ENCODE assay signal across 23 cellular contexts in genomic region chr21:31728191-31728590, GRCh38. TPM values are rescaled to one million over a fixed set of nuclear protein-coding genes. Genes with fewer than 3 reads are reported as not detected.
DNase-seq lines count a peak whose midpoint lies in the region; ATAC-seq, FAIRE-seq and TF ChIP-seq lines count a peak whose summit lies in the region.
"Had no signal": no experiment of that assay in that cellular context is flagged by ENCODE, and none has a peak within 500 bp of the region (broad histone marks: within the 10 kb centered on the region; RNA-seq: fewer than 3 reads in every experiment).

No MANE protein-coding gene starts in this region.

- H3K9me3 ChIP-seq in SK-N-SH, result no peaks in the 10 kb centered on the region
- no peaks in the 10 kb centered on the region for H3K9me3 ChIP-seq in SU-DHL-6 (ENCODE audit: insufficient read depth, low read length)
- H3K9me3 ChIP-seq in neural cell (ENCODE audit: low read length), result no peaks in the 10 kb centered on the region
- no peaks in the 10 kb centered on the region for H3K9me3 ChIP-seq in HepG2 (ENCODE audit: low read length)
- no peaks in the 10 kb centered on the region for H3K9me3 ChIP-seq in aorta (ENCODE audit: control insufficient read depth, low read length)
- H3K9me3 ChIP-seq: BE2C had no signal

- POLR2A ChIA-PET in SK-N-SH (lab: Yijun Ruan, JAX) (no interaction called here), HepG2 (lab: Yijun Ruan, JAX) (interaction anchor here (1.2 kb wide), 1 partner anchor 27 kb away, joined by 3 read pairs; no protein-coding TSS in a partner anchor)

- in situ Hi-C loops in HepG2 (cut with HindIII; ENCODE audit: extremely low pct_ligation_motif_present, low pct_unique_long_range_greater_than_20kb), result no loop called here

- intact Hi-C loops in HepG2 (cut with micrococcal nuclease; ENCODE audit: unreplicated experiment), result no loop called here
- intact Hi-C loops in aorta (cut with DNase I), result no loop called here

- H3K4me2 ChIP-seq in SK-N-SH, result peak overlapping the region; percentile 94; the same call in 1 of the 2 replicates
- H3K4me2 ChIP-seq in SU-DHL-6 (ENCODE audit: low read depth, low read length, poor library complexity, severe bottlenecking), result peak overlapping the region; percentile 69
- H3K4me2 ChIP-seq in neural cell (ENCODE audit: low read length), result no peak overlapping the region
- H3K4me2 ChIP-seq in HepG2 (ENCODE audit: low read depth, low read length), result no peak overlapping the region; the same call in 1 of the 2 replicates

- no peak overlapping the region for H2AFZ ChIP-seq in SK-N-SH (ENCODE audit: low read depth)
- H2AFZ ChIP-seq in SU-DHL-6 (ENCODE audit: low read depth, low read length, severe bottlenecking), result no peak overlapping the region
- H2AFZ ChIP-seq in neural cell (ENCODE audit: low read depth, low read length), result no peak overlapping the region
- no peak overlapping the region for H2AFZ ChIP-seq in HepG2 (ENCODE audit: low read length)
- H2AFZ ChIP-seq: PC-9 had no signal

- H3K4me1 ChIP-seq in SK-N-SH (ENCODE audit: control insufficient read depth in 1 of 2, insufficient read depth in 2 of 2, low read depth in 1 of 2, low read length in 1 of 2) (peaks cover 13 to 19% of the 10 kb centered on the region in 2 experiments; a peak in 3 of 4 replicates), HepG2 (ENCODE audit: insufficient read depth, low read length) (peaks cover 60% of the 10 kb centered on the region), aorta (ENCODE audit: control insufficient read depth in 1 of 2, insufficient read depth in 2 of 2, low read length in 2 of 2) (peaks cover 0 to 6% of the 10 kb centered on the region in 2 donors)

- peaks cover 77% of the 10 kb centered on the region for H4K20me1 ChIP-seq in SK-N-SH (ENCODE audit: insufficient read depth)
- peaks cover 63% of the 10 kb centered on the region for H4K20me1 ChIP-seq in SU-DHL-6 (ENCODE audit: low read depth, low read length)
- H4K20me1 ChIP-seq in neural cell (ENCODE audit: insufficient read depth), result no peaks in the 10 kb centered on the region
- H4K20me1 ChIP-seq in HepG2 (ENCODE audit: insufficient read depth, low read length), result peaks cover 74% of the 10 kb centered on the region

- WGBS in SK-N-SH (ENCODE audit: low lambda C conversion rate), result 100% methylated on average over 2 of the region's 2 CpGs
- 93% methylated on average over 2 of the region's 2 CpGs for WGBS in HepG2 (ENCODE audit: low lambda C conversion rate)
- WGBS in aorta, 2 donors, result 85 to 86% methylated on average over 2 of the region's 2 CpGs

- no peak for DNase-seq in SK-N-SH
- DNase-seq in HepG2 (ENCODE audit: low spot score), result no peak
- DNase-seq in NCI-H1436 treated with DMSO at 0.1 percent for 48 hours (lab: John Stamatoyannopoulos, UW), result no peak
- DNase-seq in HUDEP-2 (lab: John Stamatoyannopoulos, UW; ENCODE audit: unreplicated experiment in 76 of 76), result no peak
- DNase-seq in aorta, result no peak
- DNase-seq: BE2C; Calu3; CD8-positive, alpha-beta T cell; NCI-H1105 treated with DMSO at 0.1 percent for 48 hours; NCI-H1694 treated with DMSO at 0.1 percent for 48 hours; NCI-H2107; NCI-H2227 treated with DMSO at 0.1 percent for 48 hours; NCI-H510A treated with DMSO at 0.1 percent for 48 hours; NCI-H774; PC-9; SIG-M5 had no signal

- H3K36me3 ChIP-seq in SK-N-SH (replicated peaks in 1 of 2; ENCODE audit: control insufficient read depth in 1 of 2, insufficient read depth in 2 of 2, low read length in 1 of 2) (peaks cover 0 to 3% of the 10 kb centered on the region in 2 experiments), SU-DHL-6 (ENCODE audit: low read length) (peaks cover 4% of the 10 kb centered on the region), neural cell (ENCODE audit: insufficient read depth, low read length) (no peaks in the 10 kb centered on the region), HepG2 (replicated peaks in 1 of 2; ENCODE audit: control insufficient read depth in 1 of 2, insufficient read depth in 2 of 2, low read length in 2 of 2) (peaks cover 0 to 10% of the 10 kb centered on the region in 2 experiments; a peak in 1 of 5 replicates), aorta (ENCODE audit: control insufficient read depth in 1 of 2, insufficient read depth in 2 of 2, low read length in 1 of 2) (no peaks in the 10 kb centered on the region)

- H3K27ac ChIP-seq in SK-N-SH (ENCODE audit: low read depth in 2 of 2, low read length in 1 of 2), result no peak overlapping the region
- H3K27ac ChIP-seq in SU-DHL-6 (ENCODE audit: low read depth, low read length), result no peak overlapping the region
- H3K27ac ChIP-seq in neural cell (ENCODE audit: low read length), result no peak overlapping the region
- no peak overlapping the region for H3K27ac ChIP-seq in HepG2 (ENCODE audit: extremely low read length, insufficient read depth, low read length)
- no peak overlapping the region for H3K27ac ChIP-seq in aorta (ENCODE audit: low read depth in 1 of 2, low read length in 2 of 2)
- H3K27ac ChIP-seq: PC-9, RWPE1 had no signal

- no peak for FAIRE-seq in HepG2 (lab: Jason Lieb, UNC)
- FAIRE-seq: GM12892, GM18507, H54 had no signal

- TF ChIP-seq EP300 in SK-N-SH (IDR thresholded peaks at IDR 0.05; ENCODE audit: borderline replicate concordance in 1 of 2, low read depth in 1 of 2, low read length in 1 of 2) (no peak), neural cell (conservative IDR thresholded peaks at IDR 0.05; ENCODE audit: poor library complexity, severe bottlenecking) (no peak), HepG2 (IDR thresholded peaks at IDR 0.05; ENCODE audit: low read depth in 2 of 2, low read length in 2 of 2) (no peak), HepG2 (CRISPR knock-in tag; IDR thresholded peaks at IDR 0.05; ENCODE audit: borderline replicate concordance) (no peak)

- CTCF ChIA-PET in SK-N-SH (lab: Yijun Ruan, JAX) (no interaction called here), HepG2 (lab: Yijun Ruan, JAX; ENCODE audit: low intra/inter-chr PET ratio, low total read pairs) (no interaction called here)

- H3K9me2 ChIP-seq in SK-N-SH (no peaks in the 10 kb centered on the region), SU-DHL-6 (replicated peaks; ENCODE audit: insufficient read depth, low read length) (no peaks in the 10 kb centered on the region), neural cell (ENCODE audit: insufficient read depth, low read length) (no peaks in the 10 kb centered on the region)

- H3K79me2 ChIP-seq in SK-N-SH (ENCODE audit: insufficient read depth) (peaks cover 85% of the 10 kb centered on the region), SU-DHL-6 (ENCODE audit: insufficient read depth, low read length) (peaks cover 86% of the 10 kb centered on the region), neural cell (replicated peaks; ENCODE audit: insufficient read depth, low read length) (peaks cover 75% of the 10 kb centered on the region), HepG2 (ENCODE audit: insufficient read depth, low read length) (peaks cover 83% of the 10 kb centered on the region)

- TF ChIP-seq CTCF in SK-N-SH (IDR thresholded peaks at IDR 0.05) (no peak), SU-DHL-6 (IDR thresholded peaks at IDR 0.05; ENCODE audit: insufficient read depth, low read length, poor library complexity, severe bottlenecking) (no peak), neural cell (IDR thresholded peaks at IDR 0.05; ENCODE audit: poor library complexity, severe bottlenecking) (no peak), HepG2 (CRISPR knock-in tag; IDR thresholded peaks at IDR 0.05) (no peak)

- no TSS peak for BruUV-seq in HepG2 (replicated peaks; lab: Mats Ljungman, UMichigan)

- H3F3A ChIP-seq in SK-N-SH (replicated peaks; ENCODE audit: insufficient read depth) (peaks cover 7% of the 10 kb centered on the region), SU-DHL-6 (ENCODE audit: insufficient read depth) (peaks cover 6% of the 10 kb centered on the region), neural cell (ENCODE audit: insufficient read depth, low read length, poor library complexity, severe bottlenecking) (no peaks in the 10 kb centered on the region)

- H3K27me3 ChIP-seq in SK-N-SH (ENCODE audit: insufficient read depth) (no peaks in the 10 kb centered on the region), SU-DHL-6 (ENCODE audit: low read length) (no peaks in the 10 kb centered on the region), neural cell (ENCODE audit: insufficient read depth, low read depth, low read length) (no peaks in the 10 kb centered on the region), HepG2 (ENCODE audit: control insufficient read depth in 1 of 2, insufficient read depth in 2 of 2, low read length in 2 of 2) (no peaks in the 10 kb centered on the region; a peak in 1 of 5 replicates), aorta (ENCODE audit: control insufficient read depth in 1 of 2, insufficient read depth in 2 of 2, low read length in 1 of 2) (no peaks in the 10 kb centered on the region)
- H3K27me3 ChIP-seq: BE2C had no signal

- no peak overlapping the region for H3K9ac ChIP-seq in SK-N-SH
- no peak overlapping the region for H3K9ac ChIP-seq in SU-DHL-6 (ENCODE audit: low read length)
- H3K9ac ChIP-seq in neural cell (ENCODE audit: low read length), result no peak overlapping the region
- H3K9ac ChIP-seq in HepG2 (ENCODE audit: insufficient read depth, low read depth, low read length), result no peak overlapping the region

- ATAC-seq in SK-N-SH treated with all-trans-retinoic acid at 6 μM for 48 hours, result no peak
- ATAC-seq in HepG2, result no peak
- no peak for ATAC-seq in aorta (ENCODE audit: low FRiP score)
- ATAC-seq: CD8-positive, alpha-beta T cell had no signal

- TF ChIP-seq POLR2A in HepG2 (IDR thresholded peaks at IDR 0.05; ENCODE audit: insufficient read depth in 1 of 2, low read depth in 2 of 2, low read length in 2 of 2), result no peak

- TF ChIP-seq RAD21 in SK-N-SH (IDR thresholded peaks at IDR 0.05; ENCODE audit: low read length) (no peak), neural cell (conservative IDR thresholded peaks at IDR 0.05) (no peak), HepG2 (CRISPR knock-in tag; IDR thresholded peaks at IDR 0.05) (no peak)

- no peak overlapping the region for H3K4me3 ChIP-seq in SK-N-SH (ENCODE audit: low read depth in 2 of 2, low read length in 1 of 2)
- no peak overlapping the region for H3K4me3 ChIP-seq in SU-DHL-6 (ENCODE audit: insufficient read depth, low read length, poor library complexity, severe bottlenecking)
- peak overlapping the region; percentile 88 for H3K4me3 ChIP-seq in neural cell (ENCODE audit: low read length)
- H3K4me3 ChIP-seq in HepG2 (replicated peaks in 1 of 3; ENCODE audit: insufficient read depth in 1 of 3, low read depth in 2 of 3, low read length in 3 of 3), result no peak overlapping the region
- no peak overlapping the region for H3K4me3 ChIP-seq in aorta (ENCODE audit: low read length in 2 of 2)
- H3K4me3 ChIP-seq: PC-9 had no signal

RNA-seq across cellular contexts. Expression of gene SCAF4, which starts 3.7 kb away (rescaled TPM):
- polyA plus RNA-seq in SK-N-SH (2012; rRNA removed) (5.7 and 8.5 TPM in 2 replicates), neural cell (5.2 and 5.4 TPM in 2 replicates), HepG2 (2011; rRNA removed) (11.1 and 11.5 TPM in 2 replicates), aorta (10 to 100 TPM in 1 of 2 donors, 1 to 10 TPM in 1; 5.3 to 10.3 TPM)
- polyA plus RNA-seq in SK-N-SH (2012; cell fraction: cytosol; rRNA removed), result 6.3 and 6.8 TPM in 2 replicates
- 26.9 and 33.1 TPM in 2 replicates for polyA plus RNA-seq in SK-N-SH (2012; cell fraction: nucleus; rRNA removed)
- polyA minus RNA-seq in neural cell, result 12.9 and 20.1 TPM in 2 replicates
- total RNA-seq in HepG2 (2016; rRNA removed; fragmentation: Illumina TruSeq; extraction: Trizol) (7.8 and 9.1 TPM in 2 replicates), aorta (10 to 100 TPM; 32.2 to 33.9 TPM)
- 11.3 and 15.0 TPM in 2 replicates for total RNA-seq in HepG2 (2016; cell fraction: cytosol; rRNA removed; fragmentation: Illumina TruSeq; extraction: Trizol; ENCODE audit: low read depth)
- total RNA-seq in HepG2 (2016; cell fraction: insoluble cytoplasmic fraction; rRNA removed; fragmentation: Illumina TruSeq; extraction: Trizol), result 6.5 and 9.5 TPM in 2 replicates
- 5.5 and 5.8 TPM in 2 replicates for total RNA-seq in HepG2 (2016; cell fraction: membrane; rRNA removed; fragmentation: Illumina TruSeq; extraction: Trizol)
- total RNA-seq in HepG2 (2016; cell fraction: nucleus; rRNA removed; fragmentation: Illumina TruSeq; extraction: Trizol), result 31.8 and 33.5 TPM in 2 replicates
- polyA plus RNA-seq in HepG2 (2011; cell fraction: cytosol; rRNA removed), result 3.4 and 4.2 TPM in 2 replicates
- 41.8 and 44.1 TPM in 2 replicates for polyA plus RNA-seq in HepG2 (2011; cell fraction: nucleus; rRNA removed)
- 22.5 and 23.1 TPM in 2 replicates for polyA plus RNA-seq in HepG2 (2012)
- 0.96 and 1.1 TPM in 2 replicates for polyA plus RNA-seq in HepG2 (2016; cell fraction: cytosol; fragmentation: Illumina TruSeq; extraction: Trizol; ENCODE audit: low read depth)
- 16.6 and 22.3 TPM in 2 replicates for polyA plus RNA-seq in HepG2 (2016; cell fraction: insoluble cytoplasmic fraction; fragmentation: Illumina TruSeq; extraction: Trizol; ENCODE audit: low read depth)
- polyA plus RNA-seq in HepG2 (2016; cell fraction: membrane; fragmentation: Illumina TruSeq; extraction: Trizol; ENCODE audit: low read depth), result 2.3 and 2.9 TPM in 2 replicates
- 55.4 and 57.4 TPM in 2 replicates for polyA plus RNA-seq in HepG2 (2016; cell fraction: nucleus; fragmentation: Illumina TruSeq; extraction: Trizol; ENCODE audit: insufficient read depth, low read depth)
- 15.5 and 17.2 TPM in 2 replicates for polyA minus RNA-seq in HepG2 (2011; rRNA and poly(A)+ RNA removed; ENCODE audit: low replicate concordance)
- 8.9 and 9.3 TPM in 2 replicates for polyA minus RNA-seq in HepG2 (2011; cell fraction: cytosol; rRNA and poly(A)+ RNA removed)
- polyA minus RNA-seq in HepG2 (2011; cell fraction: nucleus; rRNA and poly(A)+ RNA removed), result 113 and 114 TPM in 2 replicates

Comparison
In these comparisons a context has a peak if more than half of its experiments do, and no peak if none do; other contexts are left out.
1. H3K4me2 ChIP-seq: peak in SK-N-SH (single experiment) and SU-DHL-6 (single experiment); none in neural cell (single experiment) and HepG2 (single experiment).